In genomic region chr7:149209518-149210269, GRCh38 we compare ENCODE assay signal across 8 cellular contexts. TPM values are rescaled to one million over a fixed set of nuclear protein-coding genes. Genes with fewer than 3 reads are reported as not detected.
DNase-seq lines count a peak whose midpoint lies in the region; ATAC-seq and TF ChIP-seq lines count a peak whose summit lies in the region.

No MANE protein-coding gene starts in this region.

- H3K27ac Mint-ChIP-seq in Calu3 (ENCODE audit: unreplicated experiment): no peak overlapping the region

- H3K36me3 Mint-ChIP-seq in Calu3 (ENCODE audit: insufficient read depth, unreplicated experiment): peaks cover 68% of the 10 kb centered on the region
- H3K36me3 Mint-ChIP-seq in activated T-cell treated with anti-CD3 and anti-CD28 coated beads, Interleukin-2, amount 50 U/mL, for 4 hours (ENCODE audit: insufficient read depth): peaks cover 49% of the 10 kb centered on the region

- CTCF ChIA-PET in Calu3 (lab: Charles Lee) (no interaction called here), PC-9 (lab: Charles Lee) (interaction anchor here (0.5 to 0.9 kb wide), 3 partner anchors 24 to 214 kb away, joined by 4 read pairs; no protein-coding TSS in a partner anchor)

- H3K4me3 ChIP-seq in PC-9: no peak overlapping the region

- DNase-seq in Calu3 (peak; percentile 70), HCEC 1CT (peak; percentile 82), PC-9 (peak in 1 of 2 experiments; percentile 66), foreskin melanocyte (peak; percentile 93), middle frontal gyrus (ENCODE audit: extremely low spot score, low spot score) (no peak), NCI-H2171 treated with DMSO at 0.1 percent for 48 hours (lab: John Stamatoyannopoulos, UW) (no peak)
- DNase-seq in activated T-cell treated with anti-CD3 and anti-CD28 coated beads, Interleukin-2, amount 50 U/mL, for 4 hours: peak; percentile 70
- peak; percentile 57 to 82 (median 66) for DNase-seq in stimulated activated CD4-positive, alpha-beta T cell treated with anti-CD3 and anti-CD28 coated beads, Interleukin-1b, Interleukin-23, amount 100 ng/mL, for 24 hours (ENCODE audit: low read depth in 4 of 4, low spot score in 1 of 4)

- peaks cover 8% of the 10 kb centered on the region; the same call in 1 of the 2 replicates for H3K79me2 ChIP-seq in PC-9 (ENCODE audit: low read depth)

- H3K9me2 ChIP-seq in PC-9 (ENCODE audit: insufficient read depth): no peaks in the 10 kb centered on the region

- H3K9me3 ChIP-seq in PC-9 (ENCODE audit: insufficient read depth, low read depth): no peaks in the 10 kb centered on the region

- H3K27ac ChIP-seq in PC-9: no peak overlapping the region

- H3K4me3 Mint-ChIP-seq in Calu3 (ENCODE audit: low read depth, unreplicated experiment): no peak overlapping the region
- H3K4me3 Mint-ChIP-seq in activated T-cell treated with anti-CD3 and anti-CD28 coated beads, Interleukin-2, amount 50 U/mL, for 4 hours: peak overlapping the region; percentile 36

- BruUV-seq in Calu3 (replicated peaks; lab: Mats Ljungman, UMichigan) (no TSS peak), PC-9 (replicated peaks; lab: Mats Ljungman, UMichigan) (no TSS peak)

- no peak overlapping the region for H2AFZ ChIP-seq in PC-9

- TF ChIP-seq CTCF in Calu3 (IDR thresholded peaks at IDR 0.05; ENCODE audit: unreplicated experiment) (peak; percentile 65), PC-9 (conservative IDR thresholded peaks at IDR 0.05) (peak; percentile 87)

- H3K27me3 Mint-ChIP-seq in Calu3 (ENCODE audit: unreplicated experiment): no peaks in the 10 kb centered on the region
- H3K27me3 Mint-ChIP-seq in activated T-cell treated with anti-CD3 and anti-CD28 coated beads, Interleukin-2, amount 50 U/mL, for 4 hours (ENCODE audit: low read depth): no peaks in the 10 kb centered on the region

- H3K4me1 Mint-ChIP-seq in Calu3 (ENCODE audit: low read depth, unreplicated experiment): peaks cover 24% of the 10 kb centered on the region
- peaks cover 16% of the 10 kb centered on the region for H3K4me1 Mint-ChIP-seq in activated T-cell treated with anti-CD3 and anti-CD28 coated beads, Interleukin-2, amount 50 U/mL, for 4 hours (ENCODE audit: low read depth)

- peaks cover 25% of the 10 kb centered on the region for H3F3A ChIP-seq in PC-9 (ENCODE audit: insufficient read depth, low read depth)

- POLR2A ChIA-PET in PC-9 (lab: Charles Lee; ENCODE audit: unreplicated experiment): no interaction called here

- no peaks in the 10 kb centered on the region for H3K27me3 ChIP-seq in PC-9 (ENCODE audit: insufficient read depth, low read depth)

- intact Hi-C loops in Calu3 (cut with micrococcal nuclease; ENCODE audit: unreplicated experiment): no loop called here
- intact Hi-C loops in PC-9 (cut with micrococcal nuclease; ENCODE audit: unreplicated experiment): loop anchor here (1.0 kb wide), 1 partner anchor 30 kb away; the partner anchor contains the start of gene ZNF212

- peaks cover 21% of the 10 kb centered on the region for H3K4me1 ChIP-seq in PC-9 (replicated peaks; ENCODE audit: insufficient read depth)

- H3K36me3 ChIP-seq in PC-9 (ENCODE audit: low read depth): peaks cover 48% of the 10 kb centered on the region

- H3K9me3 Mint-ChIP-seq in Calu3 (ENCODE audit: low read depth, unreplicated experiment): no peaks in the 10 kb centered on the region
- no peaks in the 10 kb centered on the region for H3K9me3 Mint-ChIP-seq in activated T-cell treated with anti-CD3 and anti-CD28 coated beads, Interleukin-2, amount 50 U/mL, for 4 hours

- H3K4me2 ChIP-seq in PC-9: no peak overlapping the region

- peak; percentile 88 for ATAC-seq in activated T-cell treated with anti-CD3 and anti-CD28 coated beads, Interleukin-2, amount 50 U/mL, for 4 hours

- H4K20me1 ChIP-seq in PC-9 (ENCODE audit: insufficient read depth): no peaks in the 10 kb centered on the region

RNA-seq across cellular contexts. Expression of gene ZNF282, which starts 14.3 kb away (rescaled TPM):
- 40.3 and 45.2 TPM in 2 replicates for total RNA-seq in Calu3 (2022)
- 32.5 and 35.9 TPM in 2 replicates for total RNA-seq in PC-9 (2021)
- 10 to 100 TPM; 36.1 to 39.7 (median 38.3) TPM for total RNA-seq in activated T-cell treated with anti-CD3 and anti-CD28 coated beads, Interleukin-2, amount 50 U/mL, for 4 hours

RNA-seq across cellular contexts. Expression of gene ZNF212, which starts 29.8 kb away (rescaled TPM):
- total RNA-seq in Calu3 (2022) (17.2 and 18.5 TPM in 2 replicates), PC-9 (2021) (16.9 and 22.3 TPM in 2 replicates)
- 10 to 100 TPM; 19.3 to 22.4 (median 20.5) TPM for total RNA-seq in activated T-cell treated with anti-CD3 and anti-CD28 coated beads, Interleukin-2, amount 50 U/mL, for 4 hours

RNA-seq across cellular contexts. Expression of gene ZNF783, which starts 52.3 kb away (rescaled TPM):
- total RNA-seq in Calu3 (2022): 17.8 and 18.1 TPM in 2 replicates
- 15.8 and 22.2 TPM in 2 replicates for total RNA-seq in PC-9 (2021)
- 10 to 100 TPM; 24.0 to 28.5 (median 24.5) TPM for total RNA-seq in activated T-cell treated with anti-CD3 and anti-CD28 coated beads, Interleukin-2, amount 50 U/mL, for 4 hours

Comparison
In these comparisons a context has a peak if more than half of its experiments do, and no peak if none do; other contexts are left out.
1. DNase-seq: peak in Calu3 (single experiment), HCEC 1CT (single experiment), activated T-cell treated with anti-CD3 and anti-CD28 coated beads, Interleukin-2, amount 50 U/mL, for 4 hours (single experiment), foreskin melanocyte (single experiment) and stimulated activated CD4-positive, alpha-beta T cell treated with anti-CD3 and anti-CD28 coated beads, Interleukin-1b, Interleukin-23, amount 100 ng/mL, for 24 hours (4 of 4); none in middle frontal gyrus (single experiment) and NCI-H2171 treated with DMSO at 0.1 percent for 48 hours (single experiment).